Comparison of ENCODE assay signal across 14 cellular contexts in genomic region chr1:19665456-19666138, GRCh38. TPM values are rescaled to one million over a fixed set of nuclear protein-coding genes. Genes with fewer than 3 reads are reported as not detected.
DNase-seq lines count a peak whose midpoint lies in the region; ATAC-seq and TF ChIP-seq lines count a peak whose summit lies in the region.
"Had no signal": no experiment of that assay in that cellular context is flagged by ENCODE, and none has a peak within 500 bp of the region (broad histone marks: within the 10 kb centered on the region; RNA-seq: fewer than 3 reads in every experiment).

No MANE protein-coding gene starts in this region.

- H4K8ac ChIP-seq in neuronal stem cell (ENCODE audit: low read depth, low read length): peak overlapping the region; percentile 45

- H2AK5ac ChIP-seq in neuronal stem cell (ENCODE audit: low read depth, low read length): no peak overlapping the region

- no peak overlapping the region for H2BK5ac ChIP-seq in neuronal stem cell (ENCODE audit: low read length)

- no peak for TF ChIP-seq CTCF in endodermal cell (conservative IDR thresholded peaks at IDR 0.05)

- no peak overlapping the region for H3K27ac Mint-ChIP-seq in T-helper 17 cell
- no peak overlapping the region for H3K27ac Mint-ChIP-seq in endodermal cell

- no peak overlapping the region for H4K91ac ChIP-seq in neuronal stem cell (ENCODE audit: low read depth, low read length, poor library complexity)

- H3K4me3 ChIP-seq in endodermal cell (ENCODE audit: low read length): no peak overlapping the region
- H3K4me3 ChIP-seq in neuronal stem cell (ENCODE audit: low read length in 2 of 2): peak overlapping the region in 1 of 2 donors; percentile 81

- no peak overlapping the region for H3K14ac ChIP-seq in neuronal stem cell (ENCODE audit: low read length)

- no peak overlapping the region for H3K27ac ChIP-seq in endodermal cell (ENCODE audit: low read depth, low read length)
- no peak overlapping the region for H3K27ac ChIP-seq in neuronal stem cell (replicated peaks; ENCODE audit: low read length)
- H3K27ac ChIP-seq: 22Rv1, epithelial cell of prostate, right atrium auricular region had no signal

- H2BK12ac ChIP-seq in neuronal stem cell (ENCODE audit: low read length): no peak overlapping the region

- peak overlapping the region; percentile 70 for H3K18ac ChIP-seq in neuronal stem cell (ENCODE audit: low read length)

- peak overlapping the region; percentile 89 for H3K4me2 ChIP-seq in neuronal stem cell (ENCODE audit: insufficient read depth, low read length, poor library complexity, severe bottlenecking)

- H3K4me1 Mint-ChIP-seq in T-helper 17 cell (peaks cover 20% of the 10 kb centered on the region), endodermal cell (peaks cover 3% of the 10 kb centered on the region)

- H3K36me3 ChIP-seq in endodermal cell (ENCODE audit: control insufficient read depth, insufficient read depth, low read length) (no peaks in the 10 kb centered on the region), neuronal stem cell (replicated peaks in 1 of 2; ENCODE audit: control insufficient read depth in 2 of 2, insufficient read depth in 2 of 2, low read length in 2 of 2) (no peaks in the 10 kb centered on the region)
- H3K36me3 ChIP-seq: right atrium auricular region had no signal

- 17 to 26% methylated on average over 33 to 63 of the region's 63 CpGs for WGBS in endodermal cell (ENCODE audit: insufficient coverage in 1 of 2, insufficient read length in 1 of 2), 2 experiments
- WGBS in neuronal stem cell (ENCODE audit: extremely low coverage in 2 of 2, insufficient read length in 2 of 2, insufficient replicate concordance in 1 of 2), 2 donors: no CpG with 5 or more reads among the region's 63 CpGs

- H3K9ac ChIP-seq in endodermal cell (ENCODE audit: extremely low read depth, low read length, poor library complexity, severe bottlenecking) (no peak overlapping the region), neuronal stem cell (ENCODE audit: low read depth, low read length, poor library complexity) (peak overlapping the region; percentile 7)

- H3K9me3 Mint-ChIP-seq in endodermal cell: no peaks in the 10 kb centered on the region

- H3K36me3 Mint-ChIP-seq in T-helper 17 cell (ENCODE audit: low read depth) (peaks cover 7% of the 10 kb centered on the region), endodermal cell (ENCODE audit: low read depth) (no peaks in the 10 kb centered on the region)

- no peak overlapping the region for H2BK120ac ChIP-seq in neuronal stem cell (ENCODE audit: low read depth, low read length)

- H3K4ac ChIP-seq in neuronal stem cell (ENCODE audit: low read length): no peak overlapping the region

- peak; percentile 62 for DNase-seq in DMS53 (lab: John Stamatoyannopoulos, UW)
- DNase-seq in DMS53 treated with DMSO at 0.1 percent for 48 hours (lab: John Stamatoyannopoulos, UW; ENCODE audit: unreplicated experiment): no peak
- DNase-seq in T-helper 17 cell: no peak
- peak; percentile 84 for DNase-seq in endodermal cell
- DNase-seq in neuronal stem cell (ENCODE audit: low spot score): no peak
- DNase-seq in NCI-H2029 (lab: John Stamatoyannopoulos, UW): no peak
- DNase-seq: activated gamma-delta T cell, T-helper 9 cell had no signal

- peaks cover 2% of the 10 kb centered on the region for H3K79me1 ChIP-seq in neuronal stem cell (ENCODE audit: low read depth, low read length)

- H3K27me3 ChIP-seq in endodermal cell (ENCODE audit: control insufficient read depth, insufficient read depth, low read length, poor library complexity, severe bottlenecking) (peaks cover 79% of the 10 kb centered on the region), neuronal stem cell (ENCODE audit: control insufficient read depth in 3 of 3, insufficient read depth in 3 of 3, low read depth in 1 of 3, low read length in 3 of 3) (peaks cover 20 to 82% (median 45%) of the 10 kb centered on the region in 3 experiments)

- H3K4me3 Mint-ChIP-seq in T-helper 17 cell (peak overlapping the region; percentile 82), endodermal cell (peak overlapping the region; percentile 37)

- H3K4me1 ChIP-seq in endodermal cell (ENCODE audit: control insufficient read depth, insufficient read depth, low read length) (peaks cover 1% of the 10 kb centered on the region), neuronal stem cell (ENCODE audit: control insufficient read depth in 2 of 2, insufficient read depth in 1 of 2, low read depth in 1 of 2, low read length in 2 of 2) (no peaks in the 10 kb centered on the region)

- ATAC-seq in T-helper 17 cell (peak; percentile 9), HG03097 (IDR thresholded peaks at IDR 0.05; ENCODE audit: low FRiP score, unreplicated experiment) (no peak), HG02588 (IDR thresholded peaks at IDR 0.05; ENCODE audit: unreplicated experiment) (no peak)
- ATAC-seq: left lobe of liver had no signal

- H3K27me3 Mint-ChIP-seq in T-helper 17 cell (peaks cover 49% of the 10 kb centered on the region), endodermal cell (ENCODE audit: insufficient read depth) (peaks cover 81% of the 10 kb centered on the region)

- peak overlapping the region; percentile 64 for H2AFZ ChIP-seq in neuronal stem cell (ENCODE audit: low read length)

- peak overlapping the region; percentile 44 for H2BK15ac ChIP-seq in neuronal stem cell (ENCODE audit: low read length)

- H3K9me3 ChIP-seq in T-helper 17 cell (ENCODE audit: control insufficient read depth, low read length, poor library complexity, severe bottlenecking) (no peaks in the 10 kb centered on the region), endodermal cell (ENCODE audit: control insufficient read depth, low read length) (no peaks in the 10 kb centered on the region), neuronal stem cell (replicated peaks in 1 of 2; ENCODE audit: control insufficient read depth in 2 of 2, insufficient read depth in 1 of 2, low read depth in 1 of 2, low read length in 2 of 2) (peaks cover 0 to 2% of the 10 kb centered on the region in 2 donors)
- H3K9me3 ChIP-seq: right atrium auricular region had no signal

- peak overlapping the region; percentile 95 for H3K23ac ChIP-seq in neuronal stem cell (ENCODE audit: low read depth, low read length, poor library complexity)

RNA-seq across cellular contexts. Expression of gene HTR6, which starts 0.9 kb away (rescaled TPM):
- total RNA-seq in T-helper 17 cell: under 1 TPM; 0.16 to 0.17 TPM
- under 1 TPM in 1 of 2 donors, not detected in 1; 0.31 TPM for total RNA-seq in endodermal cell
- polyA plus RNA-seq in endodermal cell (2013, experiment 1 of 2): 0.18 TPM
- 0.12 TPM for polyA plus RNA-seq in endodermal cell (2013, experiment 2 of 2)
- 0.26 TPM for polyA plus RNA-seq in neuronal stem cell (2013, experiment 1 of 2)
- 0.18 TPM for polyA plus RNA-seq in neuronal stem cell (2013, experiment 2 of 2)
- total RNA-seq: left lobe of liver, right atrium auricular region had no signal

RNA-seq across cellular contexts. Expression of gene NBL1, which starts 21.5 kb away (rescaled TPM):
- total RNA-seq in T-helper 17 cell (10 to 100 TPM; 32.0 to 32.3 TPM), endodermal cell (10 to 100 TPM; 13.7 to 32.4 TPM)
- 17.1 TPM for polyA plus RNA-seq in endodermal cell (2013, experiment 1 of 2)
- polyA plus RNA-seq in endodermal cell (2013, experiment 2 of 2): 17.1 TPM
- polyA plus RNA-seq in neuronal stem cell (2013, experiment 1 of 2): 21.8 TPM
- polyA plus RNA-seq in neuronal stem cell (2013, experiment 2 of 2): 20.7 TPM

Comparison
In these comparisons a context has a peak if more than half of its experiments do, and no peak if none do; other contexts are left out.
1. DNase-seq: peak in DMS53 (single experiment) and endodermal cell (single experiment); none in DMS53 treated with DMSO at 0.1 percent for 48 hours (single experiment), T-helper 17 cell (0 of 3), neuronal stem cell (single experiment) and NCI-H2029 (single experiment).